In the genomic region with DNA sequence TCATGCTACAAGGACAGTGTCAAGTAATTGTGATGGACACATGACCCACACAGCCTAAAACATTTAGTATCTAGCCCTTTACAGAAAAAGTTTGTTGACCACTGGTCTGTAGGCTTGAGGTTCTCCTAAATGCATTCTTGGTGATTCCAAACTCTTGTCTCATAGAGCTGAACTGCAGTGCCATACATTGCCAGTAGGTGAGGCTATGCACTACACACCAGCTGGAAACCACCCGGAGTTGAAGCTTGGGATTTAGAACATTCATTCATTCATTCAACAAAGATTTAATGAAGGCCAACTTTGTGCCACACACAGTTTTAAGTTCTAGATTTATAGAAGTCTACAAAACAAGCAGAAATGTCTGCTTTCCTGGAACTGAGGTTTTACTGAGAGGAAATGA, we compare ENCODE assay signal across 13 cellular contexts.
DNase-seq lines count a peak whose midpoint lies in the region; ATAC-seq and TF ChIP-seq lines count a peak whose summit lies in the region.
"Had no signal": no experiment of that assay in that cellular context is flagged by ENCODE, and none has a peak within 500 bp of the region (broad histone marks: within the 10 kb centered on the region; RNA-seq: fewer than 3 reads in every experiment).

No MANE protein-coding gene starts in this region.

- no peak overlapping the region for H2BK120ac ChIP-seq in IMR-90 (ENCODE audit: low read depth, low read length)

- WGBS in IMR-90 (ENCODE audit: extremely low coverage in 2 of 2, insufficient read length in 1 of 2), 2 experiments = no CpG with 5 or more reads among the region's 1 CpG
- WGBS in hepatocyte (ENCODE audit: low lambda C conversion rate, missing lambda C conversion rate) = 81% methylated on average over 1 of the region's 1 CpG

- H3K36me3 ChIP-seq in DND-41 (ENCODE audit: insufficient read depth, low read length) (no peaks in the 10 kb centered on the region), IMR-90 (ENCODE audit: control insufficient read depth, insufficient read depth, low read length) (no peaks in the 10 kb centered on the region), lower lobe of right lung (no peaks in the 10 kb centered on the region), hepatocyte (replicated peaks; ENCODE audit: insufficient read depth, low read depth) (no peaks in the 10 kb centered on the region)

- H2BK5ac ChIP-seq in IMR-90 (ENCODE audit: low read depth, low read length, poor library complexity, severe bottlenecking) = no peak overlapping the region

- H4K20me1 ChIP-seq in DND-41 (ENCODE audit: insufficient read depth, low read length) (no peaks in the 10 kb centered on the region), IMR-90 (ENCODE audit: insufficient read depth, low read length) (no peaks in the 10 kb centered on the region), hepatocyte (ENCODE audit: insufficient read depth, poor library complexity, severe bottlenecking) (no peaks in the 10 kb centered on the region)

- no peaks in the 10 kb centered on the region; the same call in 1 of the 2 replicates for H3K9me1 ChIP-seq in IMR-90 (ENCODE audit: insufficient read depth, low read length)

- H3K4ac ChIP-seq in IMR-90 (ENCODE audit: low read depth, low read length) = no peak overlapping the region

- H3K9ac ChIP-seq in DND-41 (ENCODE audit: low read depth, low read length) = no peak overlapping the region
- no peak overlapping the region for H3K9ac ChIP-seq in IMR-90 (ENCODE audit: low read depth, low read length)
- H3K9ac ChIP-seq: GM23248 had no signal

- no peak overlapping the region for H2AK5ac ChIP-seq in IMR-90 (ENCODE audit: low read depth, low read length)

- dilution Hi-C loops in IMR-90 (cut with HindIII; ENCODE audit: low sequenced_read_pairs, unreplicated experiment) = no loop called here

- H4K8ac ChIP-seq in IMR-90 (ENCODE audit: low read depth in 2 of 2, low read length in 2 of 2) = no peak overlapping the region

- H3K4me3 ChIP-seq in DND-41 (ENCODE audit: low read depth in 1 of 2, low read length in 2 of 2) = no peak overlapping the region
- no peak overlapping the region for H3K4me3 ChIP-seq in IMR-90 (ENCODE audit: insufficient read depth, low read depth, low read length)
- no peak overlapping the region for H3K4me3 ChIP-seq in cardiac fibroblast (replicated peaks in 1 of 2; ENCODE audit: low read depth in 2 of 2, low read length in 2 of 2)
- H3K4me3 ChIP-seq in lower lobe of right lung = no peak overlapping the region
- no peak overlapping the region for H3K4me3 ChIP-seq in hepatocyte
- H3K4me3 ChIP-seq: GM23248 had no signal

- CTCF ChIA-PET in IMR-90 (lab: Yijun Ruan, JAX) = no interaction called here

- no peak for DNase-seq in DND-41
- DNase-seq in IMR-90 = no peak
- DNase-seq in cardiac fibroblast (ENCODE audit: low read depth in 2 of 2) = peak in 1 of 2 donors; percentile 38
- no peak for DNase-seq in lower lobe of right lung
- DNase-seq in stimulated activated CD4-positive, alpha-beta T cell treated with anti-CD3 and anti-CD28 coated beads, Interleukin-2, amount 100 ng/mL, for 48 hours = no peak
- no peak for DNase-seq in hepatocyte (ENCODE audit: low spot score)
- no peak for DNase-seq in left colon
- DNase-seq: CD8-positive, alpha-beta memory T cell; GM23248; NCI-H1694; stimulated activated CD4-positive, alpha-beta T cell treated with anti-CD3 and anti-CD28 coated beads, Interleukin-4, amount 100 ng/mL, for 1 hour; stimulated activated naive CD8-positive, alpha-beta T cell treated with anti-CD3 and anti-CD28 coated beads, Interleukin-15, Interleukin-2, amounts not matched to agents 100 U/mL and 50 U/mL, for 24 hours had no signal

- H3K4me2 ChIP-seq in DND-41 (ENCODE audit: insufficient read depth, low read length) (no peak overlapping the region), IMR-90 (ENCODE audit: low read depth, low read length) (no peak overlapping the region), hepatocyte (no peak overlapping the region)

- no peak overlapping the region for H3K56ac ChIP-seq in IMR-90 (ENCODE audit: extremely low read depth, insufficient read depth, low read length)

- TF ChIP-seq CTCF in DND-41 (IDR thresholded peaks at IDR 0.05; ENCODE audit: borderline replicate concordance, extremely low read depth, low read length, poor library complexity, severe bottlenecking) (peak; percentile 59), IMR-90 (conservative IDR thresholded peaks at IDR 0.05; ENCODE audit: low read depth, low read length) (peak; percentile 28), cardiac fibroblast (IDR thresholded peaks at IDR 0.05; ENCODE audit: low read depth, low read length) (peak; percentile 63), lower lobe of right lung (IDR thresholded peaks at IDR 0.05) (peak; percentile 14), hepatocyte (IDR thresholded peaks at IDR 0.05; ENCODE audit: poor library complexity) (no peak)

- H3K9me2 ChIP-seq in hepatocyte (replicated peaks; ENCODE audit: insufficient read depth) = no peaks in the 10 kb centered on the region

- no peak overlapping the region for H2BK20ac ChIP-seq in IMR-90 (ENCODE audit: low read depth, low read length)

- in situ Hi-C loops in IMR-90 (cut with MboI; ENCODE audit: low sequenced_read_pairs) = no loop called here

- H2AK9ac ChIP-seq in IMR-90 (replicated peaks; ENCODE audit: low read depth, low read length, poor library complexity) = no peak overlapping the region

- ATAC-seq in DND-41 (ENCODE audit: insufficient read depth, low read depth) (no peak), IMR-90 (ENCODE audit: low read depth) (no peak), lower lobe of right lung (no peak), GM19463 (IDR thresholded peaks at IDR 0.05; ENCODE audit: unreplicated experiment) (no peak), left colon (no peak)
- ATAC-seq: stimulated activated naive CD8-positive, alpha-beta T cell treated with anti-CD3 and anti-CD28 coated beads, Interleukin-15, Interleukin-2, amounts not matched to agents 100 U/mL and 50 U/mL, for 24 hours had no signal

- H3K79me2 ChIP-seq in DND-41 (ENCODE audit: insufficient read depth, low read length) (no peaks in the 10 kb centered on the region), hepatocyte (no peaks in the 10 kb centered on the region)

- no peaks in the 10 kb centered on the region for H3K79me1 ChIP-seq in IMR-90 (ENCODE audit: low read depth in 1 of 2, low read length in 2 of 2)

- intact Hi-C loops in IMR-90 (cut with micrococcal nuclease) (no loop called here), lower lobe of right lung (cut with DNase I) (no loop called here), left colon (cut with DNase I, micrococcal nuclease) (no loop called here)

- H3K4me1 ChIP-seq in DND-41 (ENCODE audit: insufficient read depth, low read length) (no peaks in the 10 kb centered on the region), IMR-90 (ENCODE audit: control insufficient read depth, insufficient read depth, low read length) (no peaks in the 10 kb centered on the region), lower lobe of right lung (no peaks in the 10 kb centered on the region), hepatocyte (ENCODE audit: insufficient read depth) (peaks cover 5% of the 10 kb centered on the region)

- no TSS peak for BruUV-seq in IMR-90 (replicated peaks; lab: Mats Ljungman, UMichigan)

- H3K18ac ChIP-seq in IMR-90 (ENCODE audit: low read depth, low read length) = no peak overlapping the region

- H3K14ac ChIP-seq in IMR-90 (replicated peaks; ENCODE audit: low read depth, low read length) = no peak overlapping the region

- H3K27ac ChIP-seq in DND-41 (ENCODE audit: low read length) (no peak overlapping the region), IMR-90 (ENCODE audit: insufficient read depth, low read length) (no peak overlapping the region), lower lobe of right lung (no peak overlapping the region), hepatocyte (no peak overlapping the region)
- H3K27ac ChIP-seq: GM23248 had no signal

- POLR2A ChIA-PET in IMR-90 (lab: Charles Lee; ENCODE audit: unreplicated experiment) = no interaction called here

- H3K9me3 ChIP-seq in DND-41 (ENCODE audit: insufficient read depth, low read length, severe bottlenecking) (peaks cover 5% of the 10 kb centered on the region), IMR-90 (ENCODE audit: control insufficient read depth, insufficient read depth, low read length) (peaks cover 2% of the 10 kb centered on the region; the same call in 1 of the 2 replicates), lower lobe of right lung (peaks cover 16% of the 10 kb centered on the region), hepatocyte (ENCODE audit: low read depth) (no peaks in the 10 kb centered on the region)

- H4K91ac ChIP-seq in IMR-90 (ENCODE audit: insufficient read depth, low read depth, low read length) = no peak overlapping the region

- H2BK15ac ChIP-seq in IMR-90 (ENCODE audit: low read depth, low read length) = no peak overlapping the region

- H3K23ac ChIP-seq in IMR-90 (ENCODE audit: low read depth, low read length) = no peak overlapping the region

- no peak for TF ChIP-seq POLR2A in IMR-90 (IDR thresholded peaks at IDR 0.05; ENCODE audit: low read depth, low read length)

- peak; percentile 30 for TF ChIP-seq RAD21 in IMR-90 (IDR thresholded peaks at IDR 0.05; ENCODE audit: low read length)

- no peak overlapping the region for H4K5ac ChIP-seq in IMR-90 (ENCODE audit: low read depth, low read length)

- no peaks in the 10 kb centered on the region for H3K27me3 ChIP-seq in DND-41 (ENCODE audit: insufficient read depth, low read length, poor library complexity)
- H3K27me3 ChIP-seq in IMR-90 (ENCODE audit: control insufficient read depth, insufficient read depth, low read length) = no peaks in the 10 kb centered on the region; the same call in 1 of the 2 replicates
- H3K27me3 ChIP-seq in lower lobe of right lung (ENCODE audit: low read depth) = no peaks in the 10 kb centered on the region
- H3K27me3 ChIP-seq in hepatocyte = no peaks in the 10 kb centered on the region

- H2AFZ ChIP-seq in DND-41 (ENCODE audit: low read depth, low read length) (no peak overlapping the region), IMR-90 (replicated peaks; ENCODE audit: low read length, poor library complexity) (no peak overlapping the region), hepatocyte (no peak overlapping the region)
- H2AFZ ChIP-seq: GM23248 had no signal

TF ChIP-seq in IMR-90, 13 proteins besides CTCF, POLR2A, EP300 and RAD21 (continues in another document):
- TF ChIP-seq NFE2L2 (IDR thresholded peaks at IDR 0.05; ENCODE audit: low read depth, low read length) (no peak), BHLHE40 (IDR thresholded peaks at IDR 0.05; ENCODE audit: low read depth, low read length) (no peak), RCOR1 (IDR thresholded peaks at IDR 0.05; ENCODE audit: insufficient replicate concordance, low read length) (no peak), CHD1 (IDR thresholded peaks at IDR 0.05; ENCODE audit: low read depth, low read length) (no peak), CEBPB (IDR thresholded peaks at IDR 0.05; ENCODE audit: low read depth, low read length) (no peak)
- TF ChIP-seq, protein P1, sequence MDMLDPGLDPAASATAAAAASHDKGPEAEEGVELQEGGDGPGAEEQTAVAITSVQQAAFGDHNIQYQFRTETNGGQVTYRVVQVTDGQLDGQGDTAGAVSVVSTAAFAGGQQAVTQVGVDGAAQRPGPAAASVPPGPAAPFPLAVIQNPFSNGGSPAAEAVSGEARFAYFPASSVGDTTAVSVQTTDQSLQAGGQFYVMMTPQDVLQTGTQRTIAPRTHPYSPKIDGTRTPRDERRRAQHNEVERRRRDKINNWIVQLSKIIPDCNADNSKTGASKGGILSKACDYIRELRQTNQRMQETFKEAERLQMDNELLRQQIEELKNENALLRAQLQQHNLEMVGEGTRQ (IDR thresholded peaks at IDR 0.05; ENCODE audit: low read depth, low read length) = no peak
